In genomic region chr4:159946983-159947645, GRCh38 we compare ENCODE assay signal across 8 cellular contexts.
A peak's percentile ranks its signal among the peaks of the same experiment; 100 is the strongest.
DNase-seq lines count a peak whose midpoint lies in the region; ATAC-seq and TF ChIP-seq lines count a peak whose summit lies in the region.

No MANE protein-coding gene starts in this region.

- no peak overlapping the region for H3K18ac ChIP-seq in neuronal stem cell (ENCODE audit: low read length)

- H2BK12ac ChIP-seq in neuronal stem cell (ENCODE audit: low read length): no peak overlapping the region

- H4K8ac ChIP-seq in neuronal stem cell (ENCODE audit: low read depth, low read length): no peak overlapping the region

- no peak overlapping the region for H4K91ac ChIP-seq in neuronal stem cell (ENCODE audit: low read depth, low read length, poor library complexity)

- H3K9me3 ChIP-seq in A673 (ENCODE audit: low read depth, low read length, poor library complexity, severe bottlenecking) (no peaks in the 10 kb centered on the region), NT2/D1 (ENCODE audit: insufficient read depth, low read length) (no peaks in the 10 kb centered on the region), neuronal stem cell (replicated peaks in 1 of 2; ENCODE audit: control insufficient read depth in 2 of 2, insufficient read depth in 1 of 2, low read depth in 1 of 2, low read length in 2 of 2) (no peaks in the 10 kb centered on the region)

- H2AFZ ChIP-seq in neuronal stem cell (ENCODE audit: low read length): no peak overlapping the region

- H3K4ac ChIP-seq in neuronal stem cell (ENCODE audit: low read length): no peak overlapping the region

- no peaks in the 10 kb centered on the region for H3K36me3 Mint-ChIP-seq in endothelial cell (ENCODE audit: low read depth, unreplicated experiment)
- H3K36me3 Mint-ChIP-seq in activated T-cell treated with anti-CD3 and anti-CD28 coated beads, Interleukin-2, amount 50 U/mL, for 72 hours (ENCODE audit: insufficient read depth in 2 of 2): no peaks in the 10 kb centered on the region

- H3K9me3 Mint-ChIP-seq in endothelial cell (ENCODE audit: unreplicated experiment): no peaks in the 10 kb centered on the region
- H3K9me3 Mint-ChIP-seq in activated T-cell treated with anti-CD3 and anti-CD28 coated beads, Interleukin-2, amount 50 U/mL, for 72 hours: no peaks in the 10 kb centered on the region

- no peak overlapping the region for H2BK120ac ChIP-seq in neuronal stem cell (ENCODE audit: low read depth, low read length)

- intact Hi-C loops in A673 (cut with micrococcal nuclease; ENCODE audit: unreplicated experiment): loop anchor here (5.0 kb wide), 3 partner anchors 460 to 710 kb away; no protein-coding TSS in a partner anchor

- no peak overlapping the region for H3K4me2 ChIP-seq in neuronal stem cell (ENCODE audit: insufficient read depth, low read length, poor library complexity, severe bottlenecking)

- no peaks in the 10 kb centered on the region for H3K27me3 ChIP-seq in A673 (replicated peaks; ENCODE audit: insufficient read depth, low read depth, low read length, poor library complexity)
- no peaks in the 10 kb centered on the region for H3K27me3 ChIP-seq in NT2/D1 (ENCODE audit: insufficient read depth, insufficient read length)
- no peaks in the 10 kb centered on the region for H3K27me3 ChIP-seq in neuronal stem cell (ENCODE audit: control insufficient read depth in 3 of 3, insufficient read depth in 3 of 3, low read depth in 1 of 3, low read length in 3 of 3)

- H3K9ac ChIP-seq in NT2/D1 (ENCODE audit: insufficient read length, low read depth) (no peak overlapping the region), neuronal stem cell (ENCODE audit: low read depth, low read length, poor library complexity) (no peak overlapping the region)

- no peak overlapping the region for H2BK15ac ChIP-seq in neuronal stem cell (ENCODE audit: low read length)

- H3K4me1 ChIP-seq in A673 (ENCODE audit: insufficient read depth, low read length, poor library complexity, severe bottlenecking) (peaks cover 20% of the 10 kb centered on the region), NT2/D1 (ENCODE audit: insufficient read depth, insufficient read length) (no peaks in the 10 kb centered on the region), neuronal stem cell (ENCODE audit: control insufficient read depth in 2 of 2, insufficient read depth in 1 of 2, low read depth in 1 of 2, low read length in 2 of 2) (peaks cover 0 to 2% of the 10 kb centered on the region in 2 donors)

- no peaks in the 10 kb centered on the region for H3K79me1 ChIP-seq in neuronal stem cell (ENCODE audit: low read depth, low read length)

- no peak overlapping the region for H3K4me3 Mint-ChIP-seq in endothelial cell (ENCODE audit: unreplicated experiment)
- no peak overlapping the region for H3K4me3 Mint-ChIP-seq in activated T-cell treated with anti-CD3 and anti-CD28 coated beads, Interleukin-2, amount 50 U/mL, for 72 hours

- H2AK5ac ChIP-seq in neuronal stem cell (ENCODE audit: low read depth, low read length): no peak overlapping the region

- peak; percentile 84 for ATAC-seq in HG03442 (IDR thresholded peaks at IDR 0.05; ENCODE audit: unreplicated experiment)
- no peak for ATAC-seq in activated T-cell treated with anti-CD3 and anti-CD28 coated beads, Interleukin-2, amount 50 U/mL, for 72 hours (replicated peaks in 1 of 2)

- H3K36me3 ChIP-seq in A673 (ENCODE audit: insufficient read depth, low read length, poor library complexity, severe bottlenecking): no peaks in the 10 kb centered on the region
- no peaks in the 10 kb centered on the region for H3K36me3 ChIP-seq in NT2/D1 (ENCODE audit: insufficient read depth, insufficient read length, low read length)
- no peaks in the 10 kb centered on the region for H3K36me3 ChIP-seq in neuronal stem cell (replicated peaks in 1 of 2; ENCODE audit: control insufficient read depth in 2 of 2, insufficient read depth in 2 of 2, low read length in 2 of 2)

- CTCF ChIA-PET in A673 (lab: Charles Lee): interaction anchor here (0.7 kb wide), 1 partner anchor 998 kb away, joined by 3 read pairs; no protein-coding TSS in a partner anchor

- in situ Hi-C loops in GM13977 (cut with MboI; ENCODE audit: low pct_unique_long_range_greater_than_20kb, low sequenced_read_pairs, unreplicated experiment): no loop called here

- no peak overlapping the region for H3K23ac ChIP-seq in neuronal stem cell (ENCODE audit: low read depth, low read length, poor library complexity)

- H3K4me3 ChIP-seq in A673 (ENCODE audit: low read depth, low read length, poor library complexity, severe bottlenecking) (no peak overlapping the region), NT2/D1 (ENCODE audit: insufficient read length, low read depth) (no peak overlapping the region), neuronal stem cell (ENCODE audit: low read length in 2 of 2) (no peak overlapping the region)

- no peak overlapping the region for H3K27ac ChIP-seq in A673 (ENCODE audit: low read depth, low read length, poor library complexity, severe bottlenecking)
- no peak overlapping the region for H3K27ac ChIP-seq in neuronal stem cell (replicated peaks; ENCODE audit: low read length)

- no peaks in the 10 kb centered on the region for H3K4me1 Mint-ChIP-seq in endothelial cell (ENCODE audit: unreplicated experiment)
- no peaks in the 10 kb centered on the region for H3K4me1 Mint-ChIP-seq in activated T-cell treated with anti-CD3 and anti-CD28 coated beads, Interleukin-2, amount 50 U/mL, for 72 hours (ENCODE audit: low read depth)

- no CpG with 5 or more reads among the region's 5 CpGs for WGBS in neuronal stem cell (ENCODE audit: extremely low coverage in 2 of 2, insufficient read length in 2 of 2, insufficient replicate concordance in 1 of 2), 2 donors

- DNase-seq in A673 (ENCODE audit: low spot score) (peak; percentile 82), GM13977 (ENCODE audit: low spot score) (peak; percentile 41), NT2/D1 (ENCODE audit: low read depth, low spot score) (peak; percentile 42), endothelial cell (ENCODE audit: low spot score) (no peak), neuronal stem cell (ENCODE audit: low spot score) (peak; percentile 55), mesenteric fat pad (ENCODE audit: low spot score) (no peak)
- no peak for DNase-seq in activated T-cell treated with anti-CD3 and anti-CD28 coated beads, Interleukin-2, amount 50 U/mL, for 72 hours

- no peak overlapping the region for H2BK5ac ChIP-seq in neuronal stem cell (ENCODE audit: low read length)

- BruUV-seq in A673 (replicated peaks; lab: Mats Ljungman, UMichigan): no TSS peak

- no peak overlapping the region for H3K14ac ChIP-seq in neuronal stem cell (ENCODE audit: low read length)

- POLR2A ChIA-PET in A673 (lab: Charles Lee; ENCODE audit: low non-redundant PET): no interaction called here

- no peak overlapping the region for H3K27ac Mint-ChIP-seq in endothelial cell (ENCODE audit: unreplicated experiment)
- no peak overlapping the region for H3K27ac Mint-ChIP-seq in activated T-cell treated with anti-CD3 and anti-CD28 coated beads, Interleukin-2, amount 50 U/mL, for 72 hours

- TF ChIP-seq CTCF in A673 (conservative IDR thresholded peaks at IDR 0.05; ENCODE audit: low read depth, low read length) (peak; percentile 84), GM13977 (IDR thresholded peaks at IDR 0.05; ENCODE audit: extremely low read depth, insufficient read depth, missing control alignments) (peak; percentile 74), endothelial cell (IDR thresholded peaks at IDR 0.05; ENCODE audit: unreplicated experiment) (peak; percentile 86)

- H3K27me3 Mint-ChIP-seq in endothelial cell (ENCODE audit: unreplicated experiment): no peaks in the 10 kb centered on the region
- no peaks in the 10 kb centered on the region for H3K27me3 Mint-ChIP-seq in activated T-cell treated with anti-CD3 and anti-CD28 coated beads, Interleukin-2, amount 50 U/mL, for 72 hours (ENCODE audit: low read depth)

Comparison
In these comparisons a context has a peak if more than half of its experiments do, and no peak if none do; other contexts are left out.
1. DNase-seq: peak in A673 (single experiment), GM13977 (single experiment), NT2/D1 (single experiment) and neuronal stem cell (single experiment); none in endothelial cell (single experiment), mesenteric fat pad (single experiment) and activated T-cell treated with anti-CD3 and anti-CD28 coated beads, Interleukin-2, amount 50 U/mL, for 72 hours (0 of 2).
2. Peak in every context shown above with its lines, with median percentiles within 50 percentile points of each other: CTCF ChIP-seq.